In the genomic region with DNA sequence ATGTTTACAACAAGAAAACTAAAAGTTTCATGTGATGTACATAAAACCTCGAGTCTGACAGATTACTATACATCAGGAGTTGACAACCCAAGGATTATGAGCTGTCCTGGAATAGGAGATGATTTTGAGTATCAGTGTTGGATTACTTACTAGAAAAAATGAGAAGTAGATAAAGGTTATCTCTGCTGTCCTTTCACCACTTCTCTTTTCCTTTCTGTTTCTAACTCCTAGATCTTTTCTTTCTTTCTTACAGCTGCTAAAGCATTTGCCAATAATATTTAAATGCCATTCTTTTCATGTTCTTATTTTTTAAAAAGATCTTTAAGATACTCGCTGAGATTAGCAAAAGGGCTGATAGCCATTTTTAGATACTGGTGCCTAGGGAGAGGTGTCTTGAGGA, we compare ENCODE assay signal across 1 cellular context.
TF ChIP-seq lines count a peak whose summit lies in the region.

No MANE protein-coding gene starts in this region.

TF ChIP-seq in HEK293, 187 proteins besides CTCF, POLR2A, EP300 and RAD21 (continued from another document):
- TF ChIP-seq, protein P1, sequence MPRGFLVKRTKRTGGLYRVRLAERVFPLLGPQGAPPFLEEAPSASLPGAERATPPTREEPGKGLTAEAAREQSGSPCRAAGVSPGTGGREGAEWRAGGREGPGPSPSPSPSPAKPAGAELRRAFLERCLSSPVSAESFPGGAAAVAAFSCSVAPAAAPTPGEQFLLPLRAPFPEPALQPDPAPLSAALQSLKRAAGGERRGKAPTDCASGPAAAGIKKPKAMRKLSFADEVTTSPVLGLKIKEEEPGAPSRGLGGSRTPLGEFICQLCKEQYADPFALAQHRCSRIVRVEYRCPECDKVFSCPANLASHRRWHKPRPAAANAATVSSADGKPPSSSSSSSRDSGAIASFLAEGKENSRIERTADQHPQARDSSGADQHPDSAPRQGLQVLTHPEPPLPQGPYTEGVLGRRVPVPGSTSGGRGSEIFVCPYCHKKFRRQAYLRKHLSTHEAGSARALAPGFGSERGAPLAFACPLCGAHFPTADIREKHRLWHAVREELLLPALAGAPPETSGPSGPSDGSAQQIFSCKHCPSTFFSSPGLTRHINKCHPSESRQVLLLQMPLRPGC (tag by site-specific recombination; IDR thresholded peaks at IDR 0.05): no peak
